ENCODE assay signal across 21 cellular contexts in genomic region chr7:77180990-77181595, GRCh38. TPM values are rescaled to one million over a fixed set of nuclear protein-coding genes. Genes with fewer than 3 reads are reported as not detected.
"Had no signal": no experiment of that assay in that cellular context is flagged by ENCODE, and none has a peak within 500 bp of the region (broad histone marks: within the 10 kb centered on the region; RNA-seq: fewer than 3 reads in every experiment).

No MANE protein-coding gene starts in this region.

- H3K9me3 ChIP-seq: neutrophil, psoas muscle, right lobe of liver, spleen, suprapubic skin, thyroid gland, upper lobe of right lung, vagina had no signal

- H3K4me1 Mint-ChIP-seq: endodermal cell; naive thymus-derived CD8-positive, alpha-beta T cell had no signal

- H3K27ac Mint-ChIP-seq: endodermal cell; stimulated activated memory B cell treated with anti-CD40 and anti-IgM and Interleukin-4, amounts not matched to agents 10 μg/mL and 1 μg/mL and 100 μg/mL, for 72 hours had no signal

- H3K36me3 ChIP-seq: neutrophil, right lobe of liver, spleen, suprapubic skin, thyroid gland, upper lobe of right lung, vagina had no signal

- H3K4me3 ChIP-seq: psoas muscle, right lobe of liver, spleen, suprapubic skin, thyroid gland, upper lobe of right lung, vagina had no signal

- H3K27me3 Mint-ChIP-seq: naive thymus-derived CD8-positive, alpha-beta T cell; stimulated activated memory B cell treated with anti-CD40 and anti-IgM and Interleukin-4, amounts not matched to agents 10 μg/mL and 1 μg/mL and 100 μg/mL, for 72 hours had no signal

- H3K4me3 Mint-ChIP-seq: endodermal cell; naive thymus-derived CD8-positive, alpha-beta T cell; stimulated activated memory B cell treated with anti-CD40 and anti-IgM and Interleukin-4, amounts not matched to agents 10 μg/mL and 1 μg/mL and 100 μg/mL, for 72 hours had no signal

- ATAC-seq: foreskin keratinocyte; left cardiac atrium; naive thymus-derived CD8-positive, alpha-beta T cell; psoas muscle; right lobe of liver; stimulated activated memory B cell treated with anti-CD40 and anti-IgM and Interleukin-4, amounts not matched to agents 10 μg/mL and 1 μg/mL and 100 μg/mL, for 72 hours; upper lobe of right lung had no signal

- H3K27ac ChIP-seq: foreskin keratinocyte, neutrophil, psoas muscle, right lobe of liver, spleen, suprapubic skin, thyroid gland, upper lobe of right lung, vagina had no signal

- H3K9me3 Mint-ChIP-seq: endodermal cell had no signal

- H3K4me1 ChIP-seq: foreskin keratinocyte, psoas muscle, suprapubic skin had no signal

- DNase-seq: effector CD4-positive, alpha-beta T cell; endodermal cell; erythroblast; foreskin keratinocyte; kidney; left cardiac atrium; naive thymus-derived CD8-positive, alpha-beta T cell; psoas muscle; retina; right lobe of liver; spleen; stimulated activated CD4-positive, alpha-beta T cell treated with anti-CD3 and anti-CD28 coated beads, Interleukin-15, amount 100 ng/mL, for 24 hours; stimulated activated CD4-positive, alpha-beta T cell treated with anti-CD3 and anti-CD28 coated beads, Interleukin-1b, Interleukin-23, amount 100 ng/mL, for 48 hours; stimulated activated CD4-positive, alpha-beta T cell treated with anti-CD3 and anti-CD28 coated beads, Interleukin-4, amount 100 ng/mL, for 24 hours; thyroid gland; upper lobe of right lung had no signal

- H3K27me3 ChIP-seq: foreskin keratinocyte, neutrophil, right lobe of liver, spleen, suprapubic skin, thyroid gland, upper lobe of right lung, vagina had no signal

RNA-seq across cellular contexts. Expression of gene FGL2, which starts 18.5 kb away (rescaled TPM):
- total RNA-seq: endodermal cell, endothelial cell of umbilical vein, foreskin keratinocyte had no signal
